In genomic region chr20:31515072-31515774, GRCh38 we compare ENCODE assay signal across 10 cellular contexts. TPM values are rescaled to one million over a fixed set of nuclear protein-coding genes. Genes with fewer than 3 reads are reported as not detected.
A peak's percentile ranks its signal among the peaks of the same experiment; 100 is the strongest.
DNase-seq lines count a peak whose midpoint lies in the region; ATAC-seq and TF ChIP-seq lines count a peak whose summit lies in the region.
"Had no signal": no experiment of that assay in that cellular context is flagged by ENCODE, and none has a peak within 500 bp of the region (broad histone marks: within the 10 kb centered on the region; RNA-seq: fewer than 3 reads in every experiment).

No MANE protein-coding gene starts in this region.

- H3K4me1 ChIP-seq in adrenal gland (replicated peaks in 1 of 2) (peaks cover 17 to 41% of the 10 kb centered on the region in 2 donors), left lung (peaks cover 23 to 57% of the 10 kb centered on the region in 2 donors), thyroid gland (peaks cover 27 to 45% of the 10 kb centered on the region in 2 donors)

- no peak for ATAC-seq in left lung
- ATAC-seq in activated T-cell treated with anti-CD3 and anti-CD28 coated beads, Interleukin-2, amount 50 U/mL, for 72 hours (replicated peaks in 1 of 2): no peak

- H3K27ac ChIP-seq in adrenal gland (peak overlapping the region in 4 of 5 donors; percentile 74 to 93 (median 81)), left lung (peak overlapping the region; percentile 70 to 88), thyroid gland (peak overlapping the region in 2 of 3 donors; percentile 13 to 74)

- H3K36me3 Mint-ChIP-seq in activated CD4-positive, alpha-beta T cell treated with anti-CD3 and anti-CD28 coated beads, Interleukin-2, amount 10 ng/mL, durations not matched to agents 24 days and 14 days (ENCODE audit: low read depth): peaks cover 15% of the 10 kb centered on the region
- H3K36me3 Mint-ChIP-seq in activated T-cell treated with anti-CD3 and anti-CD28 coated beads, Interleukin-2, amount 50 U/mL, for 72 hours (ENCODE audit: insufficient read depth in 2 of 2): peaks cover 4 to 7% of the 10 kb centered on the region in 2 donors

- DNase-seq in activated CD4-positive, alpha-beta T cell treated with anti-CD3 and anti-CD28 coated beads, Interleukin-2, amount 10 ng/mL, durations not matched to agents 24 days and 14 days: peak; percentile 58
- DNase-seq in activated CD4-positive, alpha-beta T cell treated with anti-CD3 and anti-CD28 coated beads for 4 hours: no peak
- DNase-seq in adrenal gland (no peak), left lung (no peak), thyroid gland (no peak), NCI-H82 (lab: John Stamatoyannopoulos, UW) (no peak), hypothalamus (lab: John Stamatoyannopoulos, UW) (no peak)
- DNase-seq in activated T-cell treated with anti-CD3 and anti-CD28 coated beads, Interleukin-2, amount 50 U/mL, for 72 hours: no peak
- DNase-seq: ACHN, NCI-H1436 had no signal

- intact Hi-C loops in activated CD4-positive, alpha-beta T cell treated with anti-CD3 and anti-CD28 coated beads, Interleukin-2, amount 10 ng/mL, durations not matched to agents 24 days and 14 days (cut with micrococcal nuclease): loop anchor here (2.0 to 10.0 kb wide), 3 partner anchors 50 to 208 kb away; partner anchors contain the start of genes BCL2L1 and ID1
- intact Hi-C loops in adrenal gland (cut with DNase I) (no loop called here), left lung (cut with DNase I) (no loop called here), thyroid gland (cut with DNase I) (no loop called here)

- no peak for TF ChIP-seq POLR2A in adrenal gland (IDR thresholded peaks at IDR 0.05)
- no peak for TF ChIP-seq POLR2A in thyroid gland (IDR thresholded peaks at IDR 0.05)

- H3K9me3 ChIP-seq in adrenal gland (replicated peaks in 1 of 3) (no peaks in the 10 kb centered on the region), left lung (no peaks in the 10 kb centered on the region), thyroid gland (no peaks in the 10 kb centered on the region)

- peaks cover 13% of the 10 kb centered on the region for H3K4me1 Mint-ChIP-seq in activated CD4-positive, alpha-beta T cell treated with anti-CD3 and anti-CD28 coated beads, Interleukin-2, amount 10 ng/mL, durations not matched to agents 24 days and 14 days
- H3K4me1 Mint-ChIP-seq in activated T-cell treated with anti-CD3 and anti-CD28 coated beads, Interleukin-2, amount 50 U/mL, for 72 hours (ENCODE audit: low read depth): peaks cover 12% of the 10 kb centered on the region

- H3K27ac Mint-ChIP-seq in activated CD4-positive, alpha-beta T cell treated with anti-CD3 and anti-CD28 coated beads, Interleukin-2, amount 10 ng/mL, durations not matched to agents 24 days and 14 days: no peak overlapping the region
- no peak overlapping the region for H3K27ac Mint-ChIP-seq in activated T-cell treated with anti-CD3 and anti-CD28 coated beads, Interleukin-2, amount 50 U/mL, for 72 hours

- no peaks in the 10 kb centered on the region for H3K27me3 Mint-ChIP-seq in activated CD4-positive, alpha-beta T cell treated with anti-CD3 and anti-CD28 coated beads, Interleukin-2, amount 10 ng/mL, durations not matched to agents 24 days and 14 days
- no peaks in the 10 kb centered on the region for H3K27me3 Mint-ChIP-seq in activated T-cell treated with anti-CD3 and anti-CD28 coated beads, Interleukin-2, amount 50 U/mL, for 72 hours (ENCODE audit: low read depth)

- H3K36me3 ChIP-seq in adrenal gland (replicated peaks in 1 of 2) (no peaks in the 10 kb centered on the region), left lung (peaks cover 0 to 20% of the 10 kb centered on the region in 2 donors), thyroid gland (no peaks in the 10 kb centered on the region)

- H3K4me3 ChIP-seq in adrenal gland (peak overlapping the region; percentile 37 to 96 (median 88)), left lung (peak overlapping the region; percentile 87 to 100), thyroid gland (replicated peaks in 1 of 3) (peak overlapping the region; percentile 62 to 92 (median 86))

- H3K27me3 ChIP-seq in adrenal gland (no peaks in the 10 kb centered on the region), left lung (no peaks in the 10 kb centered on the region), thyroid gland (no peaks in the 10 kb centered on the region)

- TF ChIP-seq CTCF in adrenal gland (IDR thresholded peaks at IDR 0.05): no peak
- no peak for TF ChIP-seq CTCF in left lung (IDR thresholded peaks at IDR 0.05)
- no peak for TF ChIP-seq CTCF in thyroid gland (IDR thresholded peaks at IDR 0.05)

- H3K4me3 Mint-ChIP-seq in activated CD4-positive, alpha-beta T cell treated with anti-CD3 and anti-CD28 coated beads, Interleukin-2, amount 10 ng/mL, durations not matched to agents 24 days and 14 days: no peak overlapping the region
- H3K4me3 Mint-ChIP-seq in activated T-cell treated with anti-CD3 and anti-CD28 coated beads, Interleukin-2, amount 50 U/mL, for 72 hours: no peak overlapping the region

- H3K9me3 Mint-ChIP-seq in activated CD4-positive, alpha-beta T cell treated with anti-CD3 and anti-CD28 coated beads, Interleukin-2, amount 10 ng/mL, durations not matched to agents 24 days and 14 days: no peaks in the 10 kb centered on the region
- no peaks in the 10 kb centered on the region for H3K9me3 Mint-ChIP-seq in activated T-cell treated with anti-CD3 and anti-CD28 coated beads, Interleukin-2, amount 50 U/mL, for 72 hours

- 7 to 22% (median 14%) methylated on average over 4 of the region's 4 CpGs for WGBS in adrenal gland, 4 donors
- 13 to 25% methylated on average over 4 of the region's 4 CpGs for WGBS in thyroid gland, 2 donors

RNA-seq across cellular contexts. Expression of gene HM13, which starts 1.0 kb away (rescaled TPM):
- 181 and 193 TPM in 2 replicates for total RNA-seq in activated CD4-positive, alpha-beta T cell treated with anti-CD3 and anti-CD28 coated beads, Interleukin-2, amount 10 ng/mL, durations not matched to agents 24 days and 14 days
- 100 to 1,000 TPM in 6 of 8 donors, 10 to 100 TPM in 2; 80.5 to 356 (median 153) TPM for total RNA-seq in adrenal gland
- 100 to 1,000 TPM; 177 to 241 (median 236) TPM for polyA plus RNA-seq in adrenal gland
- total RNA-seq in left lung: 100 to 1,000 TPM; 185 to 282 TPM
- 100 to 1,000 TPM in 2 of 4 donors, 10 to 100 TPM in 2; 82.8 to 136 (median 111) TPM for total RNA-seq in thyroid gland
- total RNA-seq in activated T-cell treated with anti-CD3 and anti-CD28 coated beads, Interleukin-2, amount 50 U/mL, for 72 hours: 100 to 1,000 TPM; 131 to 146 TPM

RNA-seq across cellular contexts. Expression of gene REM1, which starts 40.1 kb away (rescaled TPM):
- not detected in 2 replicates for total RNA-seq in activated CD4-positive, alpha-beta T cell treated with anti-CD3 and anti-CD28 coated beads, Interleukin-2, amount 10 ng/mL, durations not matched to agents 24 days and 14 days
- total RNA-seq in adrenal gland (10 to 100 TPM in 1 of 8 donors, 1 to 10 TPM in 5, under 1 TPM in 2; 0.26 to 19.3 (median 2.5) TPM), left lung (1 to 10 TPM; 2.0 to 2.3 TPM), thyroid gland (1 to 10 TPM in 2 of 4 donors, under 1 TPM in 2; 0.54 to 3.4 (median 0.98) TPM)
- 1 to 10 TPM in 2 of 3 donors, under 1 TPM in 1; 0.48 to 6.8 (median 3.4) TPM for polyA plus RNA-seq in adrenal gland
- total RNA-seq in activated T-cell treated with anti-CD3 and anti-CD28 coated beads, Interleukin-2, amount 50 U/mL, for 72 hours: not detected

RNA-seq across cellular contexts. Expression of gene DEFB124, which starts 40.3 kb away (rescaled TPM):
- total RNA-seq in activated CD4-positive, alpha-beta T cell treated with anti-CD3 and anti-CD28 coated beads, Interleukin-2, amount 10 ng/mL, durations not matched to agents 24 days and 14 days: not detected in 2 replicates
- not detected for total RNA-seq in adrenal gland
- under 1 TPM in 1 of 3 donors, not detected in 2; 0.20 TPM for polyA plus RNA-seq in adrenal gland
- total RNA-seq in left lung: not detected
- total RNA-seq in thyroid gland: not detected
- total RNA-seq in activated T-cell treated with anti-CD3 and anti-CD28 coated beads, Interleukin-2, amount 50 U/mL, for 72 hours: not detected
